ENCODE assay signal across 35 cellular contexts in genomic region chr16:69373019-69373418, GRCh38. TPM values are rescaled to one million over a fixed set of nuclear protein-coding genes. Genes with fewer than 3 reads are reported as not detected.
A peak's percentile ranks its signal among the peaks of the same experiment; 100 is the strongest.
DNase-seq lines count a peak whose midpoint lies in the region; ATAC-seq, FAIRE-seq and TF ChIP-seq lines count a peak whose summit lies in the region.
"Had no signal": no experiment of that assay in that cellular context is flagged by ENCODE, and none has a peak within 500 bp of the region (broad histone marks: within the 10 kb centered on the region; RNA-seq: fewer than 3 reads in every experiment).

No MANE protein-coding gene starts in this region.

- H3K27me3 ChIP-seq in BLaER1 (no peaks in the 10 kb centered on the region), colonic mucosa (no peaks in the 10 kb centered on the region), pancreas (no peaks in the 10 kb centered on the region)
- H3K27me3 ChIP-seq: neutrophil had no signal

- H3K36me3 ChIP-seq in BLaER1: peaks cover 74% of the 10 kb centered on the region
- peaks cover 5% of the 10 kb centered on the region for H3K36me3 ChIP-seq in colonic mucosa
- H3K36me3 ChIP-seq in pancreas: peaks cover 0 to 33% (median 4%) of the 10 kb centered on the region in 3 donors

- H3K4me2 ChIP-seq in BLaER1: peak overlapping the region; percentile 78

- no peak overlapping the region for H3K4me3 Mint-ChIP-seq in type B pancreatic cell
- no peak overlapping the region for H3K4me3 Mint-ChIP-seq in activated T-cell treated with anti-CD3 and anti-CD28 coated beads, Interleukin-2, amount 50 U/mL, for 4 hours
- H3K4me3 Mint-ChIP-seq: activated T-cell treated with anti-CD3 and anti-CD28 coated beads, Interleukin-2, amount 50 U/mL, for 24 hours; mesothelial cell of epicardium had no signal

- peaks cover 29% of the 10 kb centered on the region for H3K36me3 Mint-ChIP-seq in type B pancreatic cell
- H3K36me3 Mint-ChIP-seq in activated T-cell treated with anti-CD3 and anti-CD28 coated beads, Interleukin-2, amount 50 U/mL, for 4 hours (ENCODE audit: insufficient read depth): peaks cover 36% of the 10 kb centered on the region

- FAIRE-seq in pancreas (lab: Jason Lieb, UNC): peak; percentile 64
- FAIRE-seq: GM12892, kidney had no signal

- H4K20me1 ChIP-seq in BLaER1: no peaks in the 10 kb centered on the region

- no peaks in the 10 kb centered on the region for H3K9me3 Mint-ChIP-seq in type B pancreatic cell
- no peaks in the 10 kb centered on the region for H3K9me3 Mint-ChIP-seq in activated T-cell treated with anti-CD3 and anti-CD28 coated beads, Interleukin-2, amount 50 U/mL, for 4 hours
- H3K9me3 Mint-ChIP-seq: activated T-cell treated with anti-CD3 and anti-CD28 coated beads, Interleukin-2, amount 50 U/mL, for 24 hours; mesothelial cell of epicardium had no signal

- no peaks in the 10 kb centered on the region for H3K27me3 Mint-ChIP-seq in type B pancreatic cell
- H3K27me3 Mint-ChIP-seq in activated T-cell treated with anti-CD3 and anti-CD28 coated beads, Interleukin-2, amount 50 U/mL, for 4 hours (ENCODE audit: low read depth): no peaks in the 10 kb centered on the region
- H3K27me3 Mint-ChIP-seq: activated T-cell treated with anti-CD3 and anti-CD28 coated beads, Interleukin-2, amount 50 U/mL, for 24 hours; naive B cell; progenitor cell of endocrine pancreas had no signal

- ATAC-seq in pancreas: peak in 1 of 4 donors; percentile 45
- ATAC-seq in activated T-cell treated with anti-CD3 and anti-CD28 coated beads, Interleukin-2, amount 50 U/mL, for 4 hours: no peak
- ATAC-seq: PC-3, sciatic nerve, SK-N-SH treated with all-trans-retinoic acid at 6 μM for 48 hours had no signal

- H3K4me1 Mint-ChIP-seq in type B pancreatic cell (ENCODE audit: unreplicated experiment): peaks cover 7% of the 10 kb centered on the region
- peaks cover 12% of the 10 kb centered on the region for H3K4me1 Mint-ChIP-seq in activated T-cell treated with anti-CD3 and anti-CD28 coated beads, Interleukin-2, amount 50 U/mL, for 4 hours (ENCODE audit: low read depth)
- H3K4me1 Mint-ChIP-seq: mesothelial cell of epicardium had no signal

- H3K27ac ChIP-seq in BLaER1: peak overlapping the region; percentile 92
- peak overlapping the region; percentile 69 for H3K27ac ChIP-seq in colonic mucosa
- no peak overlapping the region for H3K27ac ChIP-seq in pancreas
- H3K27ac ChIP-seq: neutrophil had no signal

- peak overlapping the region; percentile 65 for H3K9ac ChIP-seq in BLaER1
- no peak overlapping the region for H3K9ac ChIP-seq in colonic mucosa (ENCODE audit: low read depth in 2 of 2, low read length in 2 of 2)

- H3K4me1 ChIP-seq in BLaER1: peaks cover 70% of the 10 kb centered on the region
- H3K4me1 ChIP-seq in colonic mucosa: no peaks in the 10 kb centered on the region
- no peaks in the 10 kb centered on the region for H3K4me1 ChIP-seq in pancreas

- intact Hi-C loops in colonic mucosa (cut with DNase I) (loop anchor here (10.0 kb wide), 1 partner anchor 58 kb away; the partner anchor contains the start of gene VPS4A), pancreas (cut with DNase I) (no loop called here)

- peaks cover 28% of the 10 kb centered on the region for H3K9me3 ChIP-seq in BLaER1
- no peaks in the 10 kb centered on the region for H3K9me3 ChIP-seq in colonic mucosa
- no peaks in the 10 kb centered on the region for H3K9me3 ChIP-seq in pancreas
- H3K9me3 ChIP-seq: neutrophil had no signal

- no peak overlapping the region for H3K4me3 ChIP-seq in BLaER1
- H3K4me3 ChIP-seq in colonic mucosa: no peak overlapping the region
- no peak overlapping the region for H3K4me3 ChIP-seq in pancreas

- 89 to 97% methylated on average over 1 of the region's 1 CpG for WGBS in pancreas, 2 donors

- DNase-seq in HuH-7 (ENCODE audit: low spot score) (peak; percentile 52), colonic mucosa (peak; percentile 60), pancreas (no peak), type B pancreatic cell (ENCODE audit: extremely low spot score, unreplicated experiment) (no peak), RPMI8226 (no peak)
- DNase-seq in activated T-cell treated with anti-CD3 and anti-CD28 coated beads, Interleukin-2, amount 50 U/mL, for 4 hours: no peak
- DNase-seq: activated CD4-positive, alpha-beta T cell treated with anti-CD3 and anti-CD28 coated beads for 1 hour; activated gamma-delta T cell treated with Interleukin-2 at 50 U/mL for 16 hours; activated T-cell treated with anti-CD3 and anti-CD28 coated beads, Interleukin-2, amount 50 U/mL, for 24 hours; caudate nucleus; DMS153; H7; head of caudate nucleus; Karpas-422; kidney; naive B cell; NCI-H1417 treated with DMSO at 0.1 percent for 48 hours; NCI-H2081; NCI-H526; PC-3; stimulated activated CD4-positive, alpha-beta T cell treated with anti-CD3 and anti-CD28 coated beads, Interleukin-12 subunit alpha, Interleukin-12 subunit beta, amount 100 ng/mL, for 4 hours; stimulated activated CD4-positive, alpha-beta T cell treated with anti-CD3 and anti-CD28 coated beads, Interleukin-4, amount 100 ng/mL, for 24 hours; substantia nigra; T-helper 2 cell had no signal

- H3K27ac Mint-ChIP-seq in type B pancreatic cell: no peak overlapping the region
- H3K27ac Mint-ChIP-seq: mesothelial cell of epicardium had no signal

- TF ChIP-seq CTCF in colonic mucosa (IDR thresholded peaks at IDR 0.05): no peak
- TF ChIP-seq CTCF in pancreas (IDR thresholded peaks at IDR 0.05): no peak
- no peak for TF ChIP-seq CTCF in type B pancreatic cell (conservative IDR thresholded peaks at IDR 0.05)

RNA-seq across cellular contexts. Expression of gene TERF2, which starts 12.8 kb away (rescaled TPM):
- total RNA-seq in colonic mucosa (10 to 100 TPM; 31.2 to 38.5 TPM), pancreas (10 to 100 TPM; 14.9 to 21.5 (median 16.1) TPM), type B pancreatic cell (ENCODE audit: low replicate concordance) (26.1 and 38.1 TPM in 2 replicates)
- 10 to 100 TPM; 10.8 to 11.3 TPM for polyA plus RNA-seq in pancreas
- total RNA-seq in activated T-cell treated with anti-CD3 and anti-CD28 coated beads, Interleukin-2, amount 50 U/mL, for 4 hours: 10 to 100 TPM; 46.5 to 53.4 (median 49.0) TPM

RNA-seq across cellular contexts. Expression of gene TMED6, which starts 21.4 kb away (rescaled TPM):
- total RNA-seq in colonic mucosa (1 to 10 TPM; 3.6 to 6.0 TPM), pancreas (10 to 100 TPM; 13.7 to 94.7 (median 45.4) TPM), type B pancreatic cell (ENCODE audit: low replicate concordance) (1.7 and 5.3 TPM in 2 replicates)
- polyA plus RNA-seq in pancreas: 10 to 100 TPM in 1 of 2 donors, 1 to 10 TPM in 1; 5.2 to 45.5 TPM
- 1 to 10 TPM in 2 of 3 donors, under 1 TPM in 1; 0.90 to 1.5 (median 1.1) TPM for total RNA-seq in activated T-cell treated with anti-CD3 and anti-CD28 coated beads, Interleukin-2, amount 50 U/mL, for 4 hours
- total RNA-seq: fibroblast of villous mesenchyme, G401, H7, lower leg skin, PC-3, sciatic nerve, urinary bladder had no signal

RNA-seq across cellular contexts. Expression of gene NIP7, which starts 33.4 kb away (rescaled TPM):
- 10 to 100 TPM; 22.0 to 23.7 TPM for total RNA-seq in colonic mucosa
- 1 to 10 TPM; 4.7 to 9.4 (median 7.1) TPM for total RNA-seq in pancreas
- 1 to 10 TPM; 6.7 to 8.0 TPM for polyA plus RNA-seq in pancreas
- 30.2 and 33.2 TPM in 2 replicates for total RNA-seq in type B pancreatic cell (ENCODE audit: low replicate concordance)
- 100 to 1,000 TPM; 129 to 136 (median 132) TPM for total RNA-seq in activated T-cell treated with anti-CD3 and anti-CD28 coated beads, Interleukin-2, amount 50 U/mL, for 4 hours

RNA-seq across cellular contexts. Expression of gene COG8, which starts 33.7 kb away (rescaled TPM):
- total RNA-seq in colonic mucosa (10 to 100 TPM; 28.4 to 44.5 TPM), pancreas (10 to 100 TPM; 16.2 to 29.0 (median 23.0) TPM), type B pancreatic cell (ENCODE audit: low replicate concordance) (42.5 and 57.3 TPM in 2 replicates)
- 10 to 100 TPM; 18.8 to 21.0 TPM for polyA plus RNA-seq in pancreas
- total RNA-seq in activated T-cell treated with anti-CD3 and anti-CD28 coated beads, Interleukin-2, amount 50 U/mL, for 4 hours: 10 to 100 TPM; 34.6 to 47.0 (median 43.1) TPM

RNA-seq across cellular contexts. Expression of gene PDF, which starts 42.6 kb away (rescaled TPM):
- total RNA-seq in colonic mucosa (10 to 100 TPM; 13.2 to 35.1 TPM), pancreas (10 to 100 TPM in 1 of 6 donors, 1 to 10 TPM in 5; 3.1 to 14.0 (median 7.7) TPM), type B pancreatic cell (ENCODE audit: low replicate concordance) (14.6 and 19.0 TPM in 2 replicates)
- polyA plus RNA-seq in pancreas: 1 to 10 TPM; 2.2 to 4.6 TPM
- total RNA-seq in activated T-cell treated with anti-CD3 and anti-CD28 coated beads, Interleukin-2, amount 50 U/mL, for 4 hours: 10 to 100 TPM; 38.2 to 46.7 (median 43.4) TPM

Comparison
In these comparisons a context has a peak if more than half of its experiments do, and no peak if none do; other contexts are left out.
1. H3K27ac ChIP-seq: peak in BLaER1 (single experiment) and colonic mucosa (single experiment); none in pancreas (0 of 4).
2. DNase-seq: peak in HuH-7 (single experiment) and colonic mucosa (single experiment); none in pancreas (0 of 6), type B pancreatic cell (single experiment), activated T-cell treated with anti-CD3 and anti-CD28 coated beads, Interleukin-2, amount 50 U/mL, for 4 hours (single experiment) and RPMI8226 (single experiment).